11 cellular contexts compared by ENCODE assay signal in the genomic region with DNA sequence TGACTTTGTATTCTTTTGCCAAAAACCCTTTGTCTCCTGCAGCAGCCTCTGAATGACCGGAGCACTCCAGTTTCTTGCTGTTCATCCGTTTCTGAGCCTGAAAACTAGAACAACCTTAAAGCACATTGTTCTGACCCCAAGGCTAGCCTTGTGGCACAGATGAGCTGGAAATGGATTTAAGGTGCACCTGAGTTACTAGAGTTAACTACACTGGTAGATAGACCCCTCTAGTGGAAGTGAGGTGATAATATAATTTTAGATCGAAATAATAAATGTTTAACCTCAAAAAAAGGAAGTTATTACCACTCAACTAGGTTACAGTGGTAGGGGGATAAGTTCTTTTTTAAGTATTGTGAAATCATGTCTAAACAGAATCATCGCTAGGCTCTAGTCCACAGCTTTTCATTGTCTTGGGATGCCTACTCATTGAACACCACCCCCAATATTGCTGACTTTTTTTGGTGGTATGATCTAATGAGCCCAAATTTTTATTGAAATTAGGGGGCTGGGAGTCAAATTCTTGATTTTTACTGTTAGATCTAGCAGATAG. TPM values are rescaled to one million over a fixed set of nuclear protein-coding genes. Genes with fewer than 3 reads are reported as not detected.
DNase-seq lines count a peak whose midpoint lies in the region; ATAC-seq and TF ChIP-seq lines count a peak whose summit lies in the region.
"Had no signal": no experiment of that assay in that cellular context is flagged by ENCODE, and none has a peak within 500 bp of the region (broad histone marks: within the 10 kb centered on the region; RNA-seq: fewer than 3 reads in every experiment).

No MANE protein-coding gene starts in this region.

- peak overlapping the region; percentile 93 for H3K4me3 Mint-ChIP-seq in HFFc6
- H3K4me3 Mint-ChIP-seq: stimulated activated naive CD8-positive, alpha-beta T cell treated with anti-CD3 and anti-CD28 coated beads, Interleukin-15, Interleukin-2, amounts not matched to agents 100 ng/mL and 50 ng/mL, for 24 hours had no signal

- H3K36me3 ChIP-seq in RWPE2 (ENCODE audit: low read depth) (peaks cover 11% of the 10 kb centered on the region), skeletal muscle tissue (ENCODE audit: control insufficient read depth in 3 of 3, insufficient read depth in 3 of 3, low read length in 3 of 3) (no peaks in the 10 kb centered on the region)

- DNase-seq in HFFc6 (no peak), RWPE2 (ENCODE audit: low spot score) (no peak), globus pallidus (ENCODE audit: low spot score) (peak; percentile 31), HK-2 (ENCODE audit: unreplicated experiment) (no peak)
- DNase-seq in activated CD4-positive, alpha-beta T cell treated with anti-CD3 and anti-CD28 coated beads for 1 hour: no peak
- DNase-seq: activated CD4-positive, alpha-beta T cell treated with anti-CD3 and anti-CD28 coated beads, Interleukin-2, amount 50 U/mL, for 4 hours; SIG-M5 had no signal

- TF ChIP-seq CTCF in HFFc6 (IDR thresholded peaks at IDR 0.05) (no peak), RWPE2 (IDR thresholded peaks at IDR 0.05; ENCODE audit: poor library complexity, severe bottlenecking) (peak; percentile 17)

- H3K9ac ChIP-seq in skeletal muscle tissue (ENCODE audit: low read depth in 1 of 3, low read length in 3 of 3): no peak overlapping the region

- H3K27ac Mint-ChIP-seq in HFFc6: peak overlapping the region; percentile 31
- H3K27ac Mint-ChIP-seq: activated naive CD4-positive, alpha-beta T cell treated with anti-CD3 and anti-CD28 coated beads, Interleukin-2, amount 50 U/mL, for 72 hours; stimulated activated naive CD8-positive, alpha-beta T cell treated with anti-CD3 and anti-CD28 coated beads, Interleukin-15, Interleukin-2, amounts not matched to agents 100 ng/mL and 50 ng/mL, for 24 hours had no signal

- H3K4me3 ChIP-seq in RWPE2 (ENCODE audit: severe bottlenecking) (no peak overlapping the region), skeletal muscle tissue (ENCODE audit: low read length in 3 of 3) (peak overlapping the region in 1 of 3 donors; percentile 48)

- H3K27me3 ChIP-seq in RWPE2 (ENCODE audit: insufficient read depth, poor library complexity, severe bottlenecking) (no peaks in the 10 kb centered on the region), skeletal muscle tissue (ENCODE audit: control insufficient read depth in 3 of 3, insufficient read depth in 3 of 3, low read length in 3 of 3) (peaks cover 0 to 17% (median 0%) of the 10 kb centered on the region in 3 donors)

- peaks cover 53% of the 10 kb centered on the region for H3K4me1 Mint-ChIP-seq in HFFc6 (ENCODE audit: low read depth)

- H3K9me3 ChIP-seq in RWPE2 (ENCODE audit: severe bottlenecking) (no peaks in the 10 kb centered on the region), skeletal muscle tissue (ENCODE audit: control insufficient read depth in 3 of 3, low read length in 3 of 3) (no peaks in the 10 kb centered on the region)

- H3K4me1 ChIP-seq in RWPE2 (ENCODE audit: insufficient read depth, poor library complexity, severe bottlenecking) (peaks cover 33% of the 10 kb centered on the region), skeletal muscle tissue (ENCODE audit: control insufficient read depth in 3 of 3, insufficient read depth in 3 of 3, low read length in 3 of 3) (peaks cover 0 to 5% (median 3%) of the 10 kb centered on the region in 3 donors)

- ATAC-seq in RWPE2 (ENCODE audit: low read depth): no peak
- ATAC-seq in HG02763 (IDR thresholded peaks at IDR 0.05; ENCODE audit: unreplicated experiment): no peak
- ATAC-seq: activated naive CD4-positive, alpha-beta T cell treated with anti-CD3 and anti-CD28 coated beads, Interleukin-2, amount 50 U/mL, for 72 hours had no signal

- peaks cover 6% of the 10 kb centered on the region; the same call in 1 of the 2 replicates for H3K36me3 Mint-ChIP-seq in HFFc6 (ENCODE audit: low read depth)
- H3K36me3 Mint-ChIP-seq: activated naive CD4-positive, alpha-beta T cell treated with anti-CD3 and anti-CD28 coated beads, Interleukin-2, amount 50 U/mL, for 72 hours had no signal

- peaks cover 2% of the 10 kb centered on the region; the same call in 1 of the 2 replicates for H3K27me3 Mint-ChIP-seq in HFFc6 (ENCODE audit: insufficient read depth)

- no peaks in the 10 kb centered on the region for H3K9me3 Mint-ChIP-seq in HFFc6
- H3K9me3 Mint-ChIP-seq: activated naive CD4-positive, alpha-beta T cell treated with anti-CD3 and anti-CD28 coated beads, Interleukin-2, amount 50 U/mL, for 72 hours; stimulated activated naive CD8-positive, alpha-beta T cell treated with anti-CD3 and anti-CD28 coated beads, Interleukin-15, Interleukin-2, amounts not matched to agents 100 ng/mL and 50 ng/mL, for 24 hours had no signal

- H3K27ac ChIP-seq in RWPE2 (ENCODE audit: poor library complexity, severe bottlenecking) (peak overlapping the region; percentile 97), skeletal muscle tissue (ENCODE audit: low read depth, low read length) (peak overlapping the region; percentile 13)

RNA-seq across cellular contexts. Expression of a gene that starts 2.7 kb away (rescaled TPM):
- 100 to 1,000 TPM; 206 to 281 (median 254) TPM for total RNA-seq in HFFc6 (2021; fragmentation: NEBNext Ultra II Directional; extraction: Animal tissue kit (Norgen Biotek cat#: 25700))
- total RNA-seq in skeletal muscle tissue: 71.0 TPM
